Comparison of ENCODE assay signal across 8 cellular contexts in the genomic region with DNA sequence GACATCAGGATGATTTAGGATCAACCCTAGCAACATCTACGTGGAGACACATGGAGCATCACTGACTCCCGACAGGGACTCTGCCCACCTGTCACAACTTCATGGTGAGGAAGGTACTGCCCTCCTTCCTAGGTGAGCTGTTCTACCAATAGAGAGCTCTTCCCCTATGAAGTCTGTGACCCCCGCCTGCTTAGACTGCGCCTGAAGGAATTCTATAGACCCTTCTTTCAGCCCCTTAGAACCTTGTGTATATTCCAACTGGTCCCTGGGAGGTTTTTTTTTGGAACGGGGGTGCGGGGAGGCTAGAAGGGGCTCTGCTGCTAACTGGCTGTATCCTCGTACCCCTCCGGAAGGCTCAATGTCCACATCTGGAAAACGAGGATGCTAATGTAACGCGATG. TPM values are rescaled to one million over a fixed set of nuclear protein-coding genes. Genes with fewer than 3 reads are reported as not detected.
DNase-seq lines count a peak whose midpoint lies in the region; ATAC-seq and TF ChIP-seq lines count a peak whose summit lies in the region.

No MANE protein-coding gene starts in this region.

- H3K9me3 ChIP-seq in SK-N-SH = no peaks in the 10 kb centered on the region
- no peaks in the 10 kb centered on the region for H3K9me3 ChIP-seq in iPS-18a (ENCODE audit: control insufficient read depth, low read depth, low read length)
- H3K9me3 ChIP-seq in stomach smooth muscle (ENCODE audit: control insufficient read depth in 2 of 2, low read length in 2 of 2) = no peaks in the 10 kb centered on the region

- H3K4me1 Mint-ChIP-seq in activated T-cell treated with anti-CD3 and anti-CD28 coated beads, Interleukin-2, amount 50 U/mL, for 72 hours (ENCODE audit: low read depth) = peaks cover 36% of the 10 kb centered on the region

- peak overlapping the region; percentile 88 for H3K4me2 ChIP-seq in SK-N-SH

- H3K27ac ChIP-seq in SK-N-SH (ENCODE audit: low read depth in 2 of 2, low read length in 1 of 2) = peak overlapping the region; percentile 77 to 85; a peak in 3 of 4 replicates
- no peak overlapping the region for H3K27ac ChIP-seq in iPS-18a (ENCODE audit: low read length)
- no peak overlapping the region for H3K27ac ChIP-seq in stomach smooth muscle (ENCODE audit: low read length)

- peak overlapping the region; percentile 85; the same call in 1 of the 2 replicates for H2AFZ ChIP-seq in SK-N-SH (ENCODE audit: low read depth)

- no peak for TF ChIP-seq RAD21 in SK-N-SH (IDR thresholded peaks at IDR 0.05; ENCODE audit: low read length)

- H4K20me1 ChIP-seq in SK-N-SH (ENCODE audit: insufficient read depth) = no peaks in the 10 kb centered on the region

- TF ChIP-seq EP300 in SK-N-SH (IDR thresholded peaks at IDR 0.05; ENCODE audit: borderline replicate concordance in 1 of 2, low read depth in 1 of 2, low read length in 1 of 2) = no peak

- no peaks in the 10 kb centered on the region for H3K27me3 ChIP-seq in SK-N-SH (ENCODE audit: insufficient read depth)
- no peaks in the 10 kb centered on the region for H3K27me3 ChIP-seq in iPS-18a (ENCODE audit: control insufficient read depth, insufficient read depth, low read length)
- no peaks in the 10 kb centered on the region for H3K27me3 ChIP-seq in stomach smooth muscle (ENCODE audit: control insufficient read depth in 1 of 2, insufficient read depth in 2 of 2, low read length in 2 of 2)

- H3K4me3 ChIP-seq in SK-N-SH (ENCODE audit: low read depth in 2 of 2, low read length in 1 of 2) = peak overlapping the region; percentile 76 to 83
- peak overlapping the region; percentile 97 for H3K4me3 ChIP-seq in iPS-18a (ENCODE audit: low read length)
- peak overlapping the region; percentile 76 to 93 for H3K4me3 ChIP-seq in stomach smooth muscle (ENCODE audit: low read length in 2 of 2)

- TF ChIP-seq CTCF in SK-N-SH (IDR thresholded peaks at IDR 0.05) = no peak

- H3K9me2 ChIP-seq in SK-N-SH = no peaks in the 10 kb centered on the region

- H3K27ac Mint-ChIP-seq in activated T-cell treated with anti-CD3 and anti-CD28 coated beads, Interleukin-2, amount 50 U/mL, for 72 hours = peak overlapping the region; percentile 95

- H3K36me3 ChIP-seq in SK-N-SH (replicated peaks in 1 of 2; ENCODE audit: control insufficient read depth in 1 of 2, insufficient read depth in 2 of 2, low read length in 1 of 2) (peaks cover 6 to 7% of the 10 kb centered on the region in 2 experiments), iPS-18a (ENCODE audit: control insufficient read depth, low read depth, low read length) (peaks cover 6% of the 10 kb centered on the region), stomach smooth muscle (ENCODE audit: control insufficient read depth in 2 of 2, insufficient read depth in 2 of 2, low read length in 2 of 2) (peaks cover 0 to 2% of the 10 kb centered on the region in 2 donors)

- peak overlapping the region; percentile 67 for H3K9ac ChIP-seq in SK-N-SH
- peak overlapping the region; percentile 78 for H3K9ac ChIP-seq in iPS-18a (ENCODE audit: low read length)
- H3K9ac ChIP-seq in stomach smooth muscle (ENCODE audit: low read length in 2 of 2) = peak overlapping the region; percentile 67 to 92

- peaks cover 6% of the 10 kb centered on the region for H3F3A ChIP-seq in SK-N-SH (replicated peaks; ENCODE audit: insufficient read depth)

- POLR2A ChIA-PET in SK-N-SH (lab: Yijun Ruan, JAX) = interaction anchor here (1.0 to 1.7 kb wide), 5 partner anchors 11 to 174 kb away, joined by 3 to 18 read pairs (median 4); a partner anchor contains a TSS

- H3K27me3 Mint-ChIP-seq in activated T-cell treated with anti-CD3 and anti-CD28 coated beads, Interleukin-2, amount 50 U/mL, for 72 hours (ENCODE audit: low read depth) = no peaks in the 10 kb centered on the region

- 7% methylated on average over 11 of the region's 11 CpGs for WGBS in SK-N-SH (ENCODE audit: low lambda C conversion rate)

- H3K4me3 Mint-ChIP-seq in activated T-cell treated with anti-CD3 and anti-CD28 coated beads, Interleukin-2, amount 50 U/mL, for 72 hours = peak overlapping the region; percentile 90 to 94

- H3K36me3 Mint-ChIP-seq in activated T-cell treated with anti-CD3 and anti-CD28 coated beads, Interleukin-2, amount 50 U/mL, for 72 hours (ENCODE audit: insufficient read depth in 2 of 2) = no peaks in the 10 kb centered on the region

- no peaks in the 10 kb centered on the region for H3K9me3 Mint-ChIP-seq in activated T-cell treated with anti-CD3 and anti-CD28 coated beads, Interleukin-2, amount 50 U/mL, for 72 hours

- no peak for ATAC-seq in SK-N-SH treated with all-trans-retinoic acid at 6 μM for 48 hours
- no peak for ATAC-seq in activated T-cell treated with anti-CD3 and anti-CD28 coated beads, Interleukin-2, amount 50 U/mL, for 72 hours (replicated peaks in 1 of 2)

- no peak for DNase-seq in SK-N-SH
- DNase-seq in activated T-cell treated with anti-CD3 and anti-CD28 coated beads, Interleukin-2, amount 50 U/mL, for 72 hours = peak in 1 of 2 donors; percentile 8
- no peak for DNase-seq in activated CD8-positive, alpha-beta memory T cell treated with anti-CD3 and anti-CD28 coated beads, Interleukin-2, amount 50 U/mL, for 4 hours
- no peak for DNase-seq in AG08395 (ENCODE audit: low spot score)
- DNase-seq in SW 1271 (lab: John Stamatoyannopoulos, UW) = no peak

- CTCF ChIA-PET in SK-N-SH (lab: Yijun Ruan, JAX) = interaction anchor here (0.9 to 1.5 kb wide), 2 partner anchors 52 to 571 kb away, joined by 3 read pairs; no protein-coding TSS in a partner anchor

- peaks cover 11 to 14% of the 10 kb centered on the region in 2 experiments; a peak in 3 of 4 replicates for H3K4me1 ChIP-seq in SK-N-SH (ENCODE audit: control insufficient read depth in 1 of 2, insufficient read depth in 2 of 2, low read depth in 1 of 2, low read length in 1 of 2)
- H3K4me1 ChIP-seq in iPS-18a (ENCODE audit: control insufficient read depth, low read depth, low read length) = peaks cover 8% of the 10 kb centered on the region
- H3K4me1 ChIP-seq in stomach smooth muscle (ENCODE audit: control insufficient read depth, insufficient read depth, low read length) = peaks cover 10% of the 10 kb centered on the region

- H3K79me2 ChIP-seq in SK-N-SH (ENCODE audit: insufficient read depth) = peaks cover 31% of the 10 kb centered on the region

TF ChIP-seq in SK-N-SH, 30 proteins besides CTCF, POLR2A, EP300 and RAD21 (continues in another document):
- TF ChIP-seq, protein P1, sequence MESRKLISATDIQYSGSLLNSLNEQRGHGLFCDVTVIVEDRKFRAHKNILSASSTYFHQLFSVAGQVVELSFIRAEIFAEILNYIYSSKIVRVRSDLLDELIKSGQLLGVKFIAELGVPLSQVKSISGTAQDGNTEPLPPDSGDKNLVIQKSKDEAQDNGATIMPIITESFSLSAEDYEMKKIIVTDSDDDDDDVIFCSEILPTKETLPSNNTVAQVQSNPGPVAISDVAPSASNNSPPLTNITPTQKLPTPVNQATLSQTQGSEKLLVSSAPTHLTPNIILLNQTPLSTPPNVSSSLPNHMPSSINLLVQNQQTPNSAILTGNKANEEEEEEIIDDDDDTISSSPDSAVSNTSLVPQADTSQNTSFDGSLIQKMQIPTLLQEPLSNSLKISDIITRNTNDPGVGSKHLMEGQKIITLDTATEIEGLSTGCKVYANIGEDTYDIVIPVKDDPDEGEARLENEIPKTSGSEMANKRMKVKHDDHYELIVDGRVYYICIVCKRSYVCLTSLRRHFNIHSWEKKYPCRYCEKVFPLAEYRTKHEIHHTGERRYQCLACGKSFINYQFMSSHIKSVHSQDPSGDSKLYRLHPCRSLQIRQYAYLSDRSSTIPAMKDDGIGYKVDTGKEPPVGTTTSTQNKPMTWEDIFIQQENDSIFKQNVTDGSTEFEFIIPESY (IDR thresholded peaks at IDR 0.05; ENCODE audit: borderline replicate concordance, low read depth) = no peak
- TF ChIP-seq, protein P2, sequence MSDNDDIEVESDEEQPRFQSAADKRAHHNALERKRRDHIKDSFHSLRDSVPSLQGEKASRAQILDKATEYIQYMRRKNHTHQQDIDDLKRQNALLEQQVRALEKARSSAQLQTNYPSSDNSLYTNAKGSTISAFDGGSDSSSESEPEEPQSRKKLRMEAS (IDR thresholded peaks at IDR 0.05; ENCODE audit: low read depth) = no peak
- TF ChIP-seq MXI1 (IDR thresholded peaks at IDR 0.05; ENCODE audit: low read depth, low read length) = no peak
- no peak for TF ChIP-seq POLR2AphosphoS5 (IDR thresholded peaks at IDR 0.05; ENCODE audit: low read depth, low read length)

TF ChIP-seq in SK-N-SH treated with all-trans-retinoic acid at 6 μM for 48 hours, 23 proteins besides CTCF, POLR2A, EP300 and RAD21:
- no peak for TF ChIP-seq ZNF70 (CRISPR knock-in tag; IDR thresholded peaks at IDR 0.05)
- no peak for TF ChIP-seq ZFP30 (CRISPR knock-in tag; IDR thresholded peaks at IDR 0.05)
- no peak for TF ChIP-seq ZFP3 (CRISPR knock-in tag; IDR thresholded peaks at IDR 0.05)

RNA-seq across cellular contexts. Expression of a gene that starts 0.6 kb away (rescaled TPM):
- polyA plus RNA-seq in SK-N-SH (2012; rRNA removed) = 23.0 and 30.0 TPM in 2 replicates
- polyA plus RNA-seq in SK-N-SH (2012; cell fraction: cytosol; rRNA removed) = 13.5 and 16.9 TPM in 2 replicates
- 73.0 and 105 TPM in 2 replicates for polyA plus RNA-seq in SK-N-SH (2012; cell fraction: nucleus; rRNA removed)
- total RNA-seq in activated T-cell treated with anti-CD3 and anti-CD28 coated beads, Interleukin-2, amount 50 U/mL, for 72 hours = 10 to 100 TPM; 50.4 to 52.3 TPM

RNA-seq across cellular contexts. Expression of a gene that starts 29.2 kb away (rescaled TPM):
- 0.25 and 0.32 TPM in 2 replicates for polyA plus RNA-seq in SK-N-SH (2012; rRNA removed)
- polyA plus RNA-seq in SK-N-SH (2012; cell fraction: cytosol; rRNA removed) = 0.36 and 0.41 TPM in 2 replicates
- 0.21 and 0.23 TPM in 2 replicates for polyA plus RNA-seq in SK-N-SH (2012; cell fraction: nucleus; rRNA removed)
- total RNA-seq in activated T-cell treated with anti-CD3 and anti-CD28 coated beads, Interleukin-2, amount 50 U/mL, for 72 hours = under 1 TPM in 1 of 2 donors, not detected in 1; 0.34 TPM

Comparison
In these comparisons a context has a peak if more than half of its experiments do, and no peak if none do; other contexts are left out.
1. H3K27ac ChIP-seq: peak in SK-N-SH (2 of 2); none in iPS-18a (single experiment) and stomach smooth muscle (single experiment).
2. Peak in every context shown above with its lines, with median percentiles within 50 percentile points of each other: H3K4me3 ChIP-seq and H3K9ac ChIP-seq.